ENCODE assay signal across 17 cellular contexts in genomic region chr7:18402488-18403183, GRCh38.
A peak's percentile ranks its signal among the peaks of the same experiment; 100 is the strongest.
DNase-seq lines count a peak whose midpoint lies in the region; ATAC-seq, FAIRE-seq and TF ChIP-seq lines count a peak whose summit lies in the region.
"Had no signal": no experiment of that assay in that cellular context is flagged by ENCODE, and none has a peak within 500 bp of the region (broad histone marks: within the 10 kb centered on the region; RNA-seq: fewer than 3 reads in every experiment).

No MANE protein-coding gene starts in this region.

- H3K27me3 ChIP-seq in BLaER1 treated with 17β-estradiol and CSF1 and Interleukin-3, amounts not matched to agents 10 nM and 100 nM = no peaks in the 10 kb centered on the region
- no peaks in the 10 kb centered on the region for H3K27me3 ChIP-seq in bronchial epithelial cell (ENCODE audit: control insufficient read depth, insufficient read depth, low read length)
- H3K27me3 ChIP-seq in esophagus squamous epithelium = no peaks in the 10 kb centered on the region
- H3K27me3 ChIP-seq: BLaER1 had no signal

- no peaks in the 10 kb centered on the region for H4K20me1 ChIP-seq in BLaER1 treated with 17β-estradiol and CSF1 and Interleukin-3, amounts not matched to agents 10 nM and 100 nM
- H4K20me1 ChIP-seq: BLaER1 had no signal

- intact Hi-C loops in mucosa of descending colon (cut with DNase I, micrococcal nuclease) = no loop called here
- intact Hi-C loops in esophagus squamous epithelium (cut with DNase I) = no loop called here

- peak overlapping the region in 1 of 11 experiments; percentile 39; a peak in 1 of 22 replicates for H3K9ac ChIP-seq in BLaER1 treated with 17β-estradiol and CSF1 and Interleukin-3, amounts not matched to agents 10 nM and 100 nM
- H3K9ac ChIP-seq: BLaER1 had no signal

- H3K36me3 ChIP-seq in BLaER1 treated with 17β-estradiol and CSF1 and Interleukin-3, amounts not matched to agents 10 nM and 100 nM = no peaks in the 10 kb centered on the region
- H3K36me3 ChIP-seq in bronchial epithelial cell (ENCODE audit: control insufficient read depth, insufficient read depth, low read length) (no peaks in the 10 kb centered on the region), mucosa of descending colon (ENCODE audit: low read depth) (no peaks in the 10 kb centered on the region), esophagus squamous epithelium (no peaks in the 10 kb centered on the region)
- H3K36me3 ChIP-seq: BLaER1 had no signal

- ATAC-seq in mucosa of descending colon = peak; percentile 58
- ATAC-seq: HepG2 had no signal

- WGBS in esophagus squamous epithelium, 2 donors = 40 to 45% methylated on average over 5 of the region's 5 CpGs

- peak overlapping the region in 4 of 11 experiments; percentile 38 to 64 (median 56); a peak in 4 of 22 replicates for H3K27ac ChIP-seq in BLaER1 treated with 17β-estradiol and CSF1 and Interleukin-3, amounts not matched to agents 10 nM and 100 nM
- no peak overlapping the region for H3K27ac ChIP-seq in esophagus squamous epithelium
- H3K27ac ChIP-seq: BLaER1 had no signal

- no peaks in the 10 kb centered on the region; a peak in 1 of 22 replicates for H3K9me3 ChIP-seq in BLaER1 treated with 17β-estradiol and CSF1 and Interleukin-3, amounts not matched to agents 10 nM and 100 nM (replicated peaks in 1 of 11)
- H3K9me3 ChIP-seq in mucosa of descending colon (no peaks in the 10 kb centered on the region), esophagus squamous epithelium (no peaks in the 10 kb centered on the region)
- H3K9me3 ChIP-seq: BLaER1 had no signal

- DNase-seq in LoVo (ENCODE audit: low spot score) (peak; percentile 56), bronchial epithelial cell (ENCODE audit: low read depth) (peak; percentile 51), mucosa of descending colon (no peak), OCI-M2 (lab: John Stamatoyannopoulos, UW; ENCODE audit: unreplicated experiment) (no peak), NCI-H2196 (lab: John Stamatoyannopoulos, UW; ENCODE audit: unreplicated experiment) (no peak), esophagus squamous epithelium (lab: John Stamatoyannopoulos, UW) (no peak)
- no peak for DNase-seq in activated T-cell treated with anti-CD3 and anti-CD28 coated beads, Interleukin-2, amount 50 U/mL, for 48 hours
- DNase-seq: activated CD8-positive, alpha-beta memory T cell treated with anti-CD3 and anti-CD28 coated beads for 24 hours; activated naive CD4-positive, alpha-beta T cell treated with anti-CD3 and anti-CD28 coated beads for 36 hours; NCI-H1092 treated with DMSO at 0.1 percent for 48 hours; NCI-H446; posterior cingulate gyrus; stimulated activated CD4-positive, alpha-beta T cell treated with anti-CD3 and anti-CD28 coated beads, Interleukin-1b, Interleukin-23, amount 100 ng/mL, for 48 hours had no signal

- TF ChIP-seq CTCF in bronchial epithelial cell (IDR thresholded peaks at IDR 0.05; ENCODE audit: insufficient read depth, low read length, severe bottlenecking) (no peak), mucosa of descending colon (IDR thresholded peaks at IDR 0.05) (no peak), esophagus squamous epithelium (IDR thresholded peaks at IDR 0.05) (no peak)

- no peak for TF ChIP-seq POLR2A in esophagus squamous epithelium (IDR thresholded peaks at IDR 0.05)

- no peak for FAIRE-seq in bronchial epithelial cell (lab: Jason Lieb, UNC)
- FAIRE-seq: GM18507, HepG2 had no signal

- peaks cover 18 to 51% (median 32%) of the 10 kb centered on the region in 10 experiments for H3K4me1 ChIP-seq in BLaER1 treated with 17β-estradiol and CSF1 and Interleukin-3, amounts not matched to agents 10 nM and 100 nM
- H3K4me1 ChIP-seq in mucosa of descending colon (ENCODE audit: low read depth) (no peaks in the 10 kb centered on the region), esophagus squamous epithelium (no peaks in the 10 kb centered on the region)

- peak overlapping the region in 6 of 11 experiments; percentile 6 to 84 (median 59); a peak in 10 of 22 replicates for H3K4me2 ChIP-seq in BLaER1 treated with 17β-estradiol and CSF1 and Interleukin-3, amounts not matched to agents 10 nM and 100 nM
- H3K4me2 ChIP-seq: BLaER1 had no signal

- H3K4me3 ChIP-seq in BLaER1 treated with 17β-estradiol and CSF1 and Interleukin-3, amounts not matched to agents 10 nM and 100 nM = no peak overlapping the region
- no peak overlapping the region for H3K4me3 ChIP-seq in bronchial epithelial cell (ENCODE audit: low read depth, low read length)
- no peak overlapping the region for H3K4me3 ChIP-seq in mucosa of descending colon
- no peak overlapping the region for H3K4me3 ChIP-seq in esophagus squamous epithelium
- H3K4me3 ChIP-seq: BLaER1 had no signal

Comparison
In these comparisons a context has a peak if more than half of its experiments do, and no peak if none do; other contexts are left out.
1. DNase-seq: peak in LoVo (single experiment) and bronchial epithelial cell (single experiment); none in mucosa of descending colon (0 of 3), OCI-M2 (single experiment), activated T-cell treated with anti-CD3 and anti-CD28 coated beads, Interleukin-2, amount 50 U/mL, for 48 hours (0 of 2), NCI-H2196 (single experiment) and esophagus squamous epithelium (single experiment).